Comparison of ENCODE assay signal across 1 cellular context in the genomic region with DNA sequence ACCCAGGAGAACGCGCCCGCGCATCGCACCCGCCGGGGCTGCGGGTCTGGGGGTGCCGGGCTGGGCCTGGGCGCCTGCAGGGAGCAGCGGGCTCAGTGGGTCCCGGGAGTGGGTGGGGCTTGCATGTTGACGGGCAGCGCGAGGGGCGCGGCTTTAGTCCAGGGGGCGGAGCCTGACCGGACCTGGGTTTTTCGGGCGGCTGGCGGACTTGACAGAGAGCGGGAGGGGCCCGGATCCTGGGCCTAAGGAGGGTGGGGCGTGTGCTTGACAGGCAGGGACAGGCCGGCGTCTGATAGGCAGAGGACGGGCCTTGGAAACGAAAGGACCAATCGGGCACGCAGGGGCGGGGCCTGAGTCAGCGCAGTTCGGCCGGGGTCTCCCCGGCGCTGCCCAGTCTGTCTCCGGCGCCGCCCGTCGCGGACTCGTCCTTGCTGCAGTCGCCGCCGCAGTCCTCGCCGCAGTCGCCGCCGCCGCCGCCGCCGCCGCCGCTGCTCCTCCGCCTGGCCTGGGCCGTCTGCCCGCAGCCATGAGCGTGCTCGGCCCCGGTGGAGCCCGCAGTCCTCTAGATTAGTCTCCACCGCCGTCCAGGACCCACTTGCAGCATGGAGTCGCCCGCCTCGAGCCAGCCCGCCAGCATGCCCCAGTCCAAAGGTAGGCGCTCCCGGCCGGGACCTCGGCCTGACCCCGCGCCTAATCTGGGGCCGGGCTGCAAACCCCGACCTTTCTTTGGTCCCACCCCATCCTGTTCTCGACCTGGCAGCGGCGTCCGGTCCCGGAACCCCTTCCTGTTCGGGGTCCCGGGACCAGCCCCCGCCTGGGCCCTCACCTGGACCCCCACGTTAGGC.
A peak's percentile ranks its signal among the peaks of the same experiment; 100 is the strongest.
TF ChIP-seq lines count a peak whose summit lies in the region.

A gene (plus strand): TSS at position 393 of the 845 bp plus-strand sequence. CDS start 210 bp downstream, at position 603.

TF ChIP-seq in HepG2, 621 proteins besides CTCF, POLR2A, EP300 and RAD21 (continued from another document and continues in another):
- TF ChIP-seq, protein P1, sequence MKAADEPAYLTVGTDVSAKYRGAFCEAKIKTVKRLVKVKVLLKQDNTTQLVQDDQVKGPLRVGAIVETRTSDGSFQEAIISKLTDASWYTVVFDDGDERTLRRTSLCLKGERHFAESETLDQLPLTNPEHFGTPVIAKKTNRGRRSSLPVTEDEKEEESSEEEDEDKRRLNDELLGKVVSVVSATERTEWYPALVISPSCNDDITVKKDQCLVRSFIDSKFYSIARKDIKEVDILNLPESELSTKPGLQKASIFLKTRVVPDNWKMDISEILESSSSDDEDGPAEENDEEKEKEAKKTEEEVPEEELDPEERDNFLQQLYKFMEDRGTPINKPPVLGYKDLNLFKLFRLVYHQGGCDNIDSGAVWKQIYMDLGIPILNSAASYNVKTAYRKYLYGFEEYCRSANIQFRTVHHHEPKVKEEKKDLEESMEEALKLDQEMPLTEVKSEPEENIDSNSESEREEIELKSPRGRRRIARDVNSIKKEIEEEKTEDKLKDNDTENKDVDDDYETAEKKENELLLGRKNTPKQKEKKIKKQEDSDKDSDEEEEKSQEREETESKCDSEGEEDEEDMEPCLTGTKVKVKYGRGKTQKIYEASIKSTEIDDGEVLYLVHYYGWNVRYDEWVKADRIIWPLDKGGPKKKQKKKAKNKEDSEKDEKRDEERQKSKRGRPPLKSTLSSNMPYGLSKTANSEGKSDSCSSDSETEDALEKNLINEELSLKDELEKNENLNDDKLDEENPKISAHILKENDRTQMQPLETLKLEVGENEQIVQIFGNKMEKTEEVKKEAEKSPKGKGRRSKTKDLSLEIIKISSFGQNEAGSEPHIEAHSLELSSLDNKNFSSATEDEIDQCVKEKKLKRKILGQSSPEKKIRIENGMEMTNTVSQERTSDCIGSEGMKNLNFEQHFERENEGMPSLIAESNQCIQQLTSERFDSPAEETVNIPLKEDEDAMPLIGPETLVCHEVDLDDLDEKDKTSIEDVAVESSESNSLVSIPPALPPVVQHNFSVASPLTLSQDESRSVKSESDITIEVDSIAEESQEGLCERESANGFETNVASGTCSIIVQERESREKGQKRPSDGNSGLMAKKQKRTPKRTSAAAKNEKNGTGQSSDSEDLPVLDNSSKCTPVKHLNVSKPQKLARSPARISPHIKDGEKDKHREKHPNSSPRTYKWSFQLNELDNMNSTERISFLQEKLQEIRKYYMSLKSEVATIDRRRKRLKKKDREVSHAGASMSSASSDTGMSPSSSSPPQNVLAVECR (CRISPR knock-in tag; IDR thresholded peaks at IDR 0.05; ENCODE audit: borderline replicate concordance): peak; percentile 85; the same call in 1 of the 2 replicates
- TF ChIP-seq, protein P2, sequence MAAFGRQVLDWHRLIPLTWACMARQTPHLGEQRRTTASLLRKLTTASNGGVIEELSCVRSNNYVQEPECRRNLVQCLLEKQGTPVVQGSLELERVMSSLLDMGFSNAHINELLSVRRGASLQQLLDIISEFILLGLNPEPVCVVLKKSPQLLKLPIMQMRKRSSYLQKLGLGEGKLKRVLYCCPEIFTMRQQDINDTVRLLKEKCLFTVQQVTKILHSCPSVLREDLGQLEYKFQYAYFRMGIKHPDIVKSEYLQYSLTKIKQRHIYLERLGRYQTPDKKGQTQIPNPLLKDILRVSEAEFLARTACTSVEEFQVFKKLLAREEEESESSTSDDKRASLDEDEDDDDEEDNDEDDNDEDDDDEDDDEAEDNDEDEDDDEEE (CRISPR knock-in tag; IDR thresholded peaks at IDR 0.05): no peak
- TF ChIP-seq SMC3 (IDR thresholded peaks at IDR 0.05; ENCODE audit: low read length): no peak
- TF ChIP-seq KLF15 (CRISPR knock-in tag; IDR thresholded peaks at IDR 0.05; ENCODE audit: borderline replicate concordance): no peak
- peak; percentile 99 for TF ChIP-seq SP4 (CRISPR knock-in tag; IDR thresholded peaks at IDR 0.05)
- peak; percentile 58; the same call in 1 of the 2 replicates for TF ChIP-seq KAT7 (CRISPR knock-in tag; IDR thresholded peaks at IDR 0.05; ENCODE audit: borderline replicate concordance)
- TF ChIP-seq ZC3H13 (CRISPR knock-in tag; IDR thresholded peaks at IDR 0.05): no peak
- no peak; the same call in 1 of the 2 replicates for TF ChIP-seq ZNF501 (CRISPR knock-in tag; IDR thresholded peaks at IDR 0.05)
- TF ChIP-seq, protein P3, sequence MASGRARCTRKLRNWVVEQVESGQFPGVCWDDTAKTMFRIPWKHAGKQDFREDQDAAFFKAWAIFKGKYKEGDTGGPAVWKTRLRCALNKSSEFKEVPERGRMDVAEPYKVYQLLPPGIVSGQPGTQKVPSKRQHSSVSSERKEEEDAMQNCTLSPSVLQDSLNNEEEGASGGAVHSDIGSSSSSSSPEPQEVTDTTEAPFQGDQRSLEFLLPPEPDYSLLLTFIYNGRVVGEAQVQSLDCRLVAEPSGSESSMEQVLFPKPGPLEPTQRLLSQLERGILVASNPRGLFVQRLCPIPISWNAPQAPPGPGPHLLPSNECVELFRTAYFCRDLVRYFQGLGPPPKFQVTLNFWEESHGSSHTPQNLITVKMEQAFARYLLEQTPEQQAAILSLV (CRISPR knock-in tag; IDR thresholded peaks at IDR 0.05; ENCODE audit: borderline replicate concordance): peak; percentile 50; the same call in 1 of the 2 replicates
- TF ChIP-seq, protein P4, sequence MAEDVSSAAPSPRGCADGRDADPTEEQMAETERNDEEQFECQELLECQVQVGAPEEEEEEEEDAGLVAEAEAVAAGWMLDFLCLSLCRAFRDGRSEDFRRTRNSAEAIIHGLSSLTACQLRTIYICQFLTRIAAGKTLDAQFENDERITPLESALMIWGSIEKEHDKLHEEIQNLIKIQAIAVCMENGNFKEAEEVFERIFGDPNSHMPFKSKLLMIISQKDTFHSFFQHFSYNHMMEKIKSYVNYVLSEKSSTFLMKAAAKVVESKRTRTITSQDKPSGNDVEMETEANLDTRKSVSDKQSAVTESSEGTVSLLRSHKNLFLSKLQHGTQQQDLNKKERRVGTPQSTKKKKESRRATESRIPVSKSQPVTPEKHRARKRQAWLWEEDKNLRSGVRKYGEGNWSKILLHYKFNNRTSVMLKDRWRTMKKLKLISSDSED (CRISPR knock-in tag; IDR thresholded peaks at IDR 0.05): no peak
- no peak; the same call in none of the 2 replicates for TF ChIP-seq ZNF274 (CRISPR knock-in tag; IDR thresholded peaks at IDR 0.05)
- no peak for TF ChIP-seq ZEB1 (IDR thresholded peaks at IDR 0.05; ENCODE audit: insufficient replicate concordance, low read depth)
- TF ChIP-seq ZFP36L2 (CRISPR knock-in tag; IDR thresholded peaks at IDR 0.05): no peak
- peak; percentile 68; the same call in 1 of the 2 replicates for TF ChIP-seq ZFP90 (CRISPR knock-in tag; IDR thresholded peaks at IDR 0.05; ENCODE audit: borderline replicate concordance)
- TF ChIP-seq, protein P5, sequence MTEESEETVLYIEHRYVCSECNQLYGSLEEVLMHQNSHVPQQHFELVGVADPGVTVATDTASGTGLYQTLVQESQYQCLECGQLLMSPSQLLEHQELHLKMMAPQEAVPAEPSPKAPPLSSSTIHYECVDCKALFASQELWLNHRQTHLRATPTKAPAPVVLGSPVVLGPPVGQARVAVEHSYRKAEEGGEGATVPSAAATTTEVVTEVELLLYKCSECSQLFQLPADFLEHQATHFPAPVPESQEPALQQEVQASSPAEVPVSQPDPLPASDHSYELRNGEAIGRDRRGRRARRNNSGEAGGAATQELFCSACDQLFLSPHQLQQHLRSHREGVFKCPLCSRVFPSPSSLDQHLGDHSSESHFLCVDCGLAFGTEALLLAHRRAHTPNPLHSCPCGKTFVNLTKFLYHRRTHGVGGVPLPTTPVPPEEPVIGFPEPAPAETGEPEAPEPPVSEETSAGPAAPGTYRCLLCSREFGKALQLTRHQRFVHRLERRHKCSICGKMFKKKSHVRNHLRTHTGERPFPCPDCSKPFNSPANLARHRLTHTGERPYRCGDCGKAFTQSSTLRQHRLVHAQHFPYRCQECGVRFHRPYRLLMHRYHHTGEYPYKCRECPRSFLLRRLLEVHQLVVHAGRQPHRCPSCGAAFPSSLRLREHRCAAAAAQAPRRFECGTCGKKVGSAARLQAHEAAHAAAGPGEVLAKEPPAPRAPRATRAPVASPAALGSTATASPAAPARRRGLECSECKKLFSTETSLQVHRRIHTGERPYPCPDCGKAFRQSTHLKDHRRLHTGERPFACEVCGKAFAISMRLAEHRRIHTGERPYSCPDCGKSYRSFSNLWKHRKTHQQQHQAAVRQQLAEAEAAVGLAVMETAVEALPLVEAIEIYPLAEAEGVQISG (CRISPR knock-in tag; IDR thresholded peaks at IDR 0.05): peak; percentile 62
- no peak for TF ChIP-seq ZNF101 (CRISPR knock-in tag; IDR thresholded peaks at IDR 0.05; ENCODE audit: borderline replicate concordance, low read depth)
- no peak for TF ChIP-seq SP1 (IDR thresholded peaks at IDR 0.05)
- peak; percentile 83 for TF ChIP-seq SP1 (CRISPR knock-in tag; IDR thresholded peaks at IDR 0.05)
- no peak for TF ChIP-seq TAF15 (IDR thresholded peaks at IDR 0.05; ENCODE audit: low read depth, low read length, poor library complexity, severe bottlenecking)
- TF ChIP-seq, protein P6, sequence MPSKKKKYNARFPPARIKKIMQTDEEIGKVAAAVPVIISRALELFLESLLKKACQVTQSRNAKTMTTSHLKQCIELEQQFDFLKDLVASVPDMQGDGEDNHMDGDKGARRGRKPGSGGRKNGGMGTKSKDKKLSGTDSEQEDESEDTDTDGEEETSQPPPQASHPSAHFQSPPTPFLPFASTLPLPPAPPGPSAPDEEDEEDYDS (CRISPR knock-in tag; IDR thresholded peaks at IDR 0.05): peak; percentile 84
- no peak for TF ChIP-seq ZBTB8A (CRISPR knock-in tag; IDR thresholded peaks at IDR 0.05; ENCODE audit: borderline replicate concordance, low read depth)
- TF ChIP-seq GABPA (IDR thresholded peaks at IDR 0.05; ENCODE audit: low read depth, low read length): no peak
- TF ChIP-seq GABPA (CRISPR knock-in tag; IDR thresholded peaks at IDR 0.05; ENCODE audit: low read depth): no peak
- TF ChIP-seq PCBP1 (IDR thresholded peaks at IDR 0.05; ENCODE audit: borderline replicate concordance, low read depth, low read length): no peak
- no peak for TF ChIP-seq ZNF552 (CRISPR knock-in tag; IDR thresholded peaks at IDR 0.05; ENCODE audit: borderline replicate concordance)
- no peak for TF ChIP-seq ZNF841 (CRISPR knock-in tag; IDR thresholded peaks at IDR 0.05; ENCODE audit: borderline replicate concordance)
- TF ChIP-seq, protein P7, sequence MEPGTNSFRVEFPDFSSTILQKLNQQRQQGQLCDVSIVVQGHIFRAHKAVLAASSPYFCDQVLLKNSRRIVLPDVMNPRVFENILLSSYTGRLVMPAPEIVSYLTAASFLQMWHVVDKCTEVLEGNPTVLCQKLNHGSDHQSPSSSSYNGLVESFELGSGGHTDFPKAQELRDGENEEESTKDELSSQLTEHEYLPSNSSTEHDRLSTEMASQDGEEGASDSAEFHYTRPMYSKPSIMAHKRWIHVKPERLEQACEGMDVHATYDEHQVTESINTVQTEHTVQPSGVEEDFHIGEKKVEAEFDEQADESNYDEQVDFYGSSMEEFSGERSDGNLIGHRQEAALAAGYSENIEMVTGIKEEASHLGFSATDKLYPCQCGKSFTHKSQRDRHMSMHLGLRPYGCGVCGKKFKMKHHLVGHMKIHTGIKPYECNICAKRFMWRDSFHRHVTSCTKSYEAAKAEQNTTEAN (CRISPR knock-in tag; conservative IDR thresholded peaks at IDR 0.05): no peak
- no peak for TF ChIP-seq NCOA5 (CRISPR knock-in tag; IDR thresholded peaks at IDR 0.05)
- peak; percentile 45; the same call in 1 of the 2 replicates for TF ChIP-seq MAFF (IDR thresholded peaks at IDR 0.05; ENCODE audit: low read depth, low read length)
- no peak for TF ChIP-seq ELF3 (CRISPR knock-in tag; IDR thresholded peaks at IDR 0.05)
- no peak for TF ChIP-seq SUZ12 (IDR thresholded peaks at IDR 0.05; ENCODE audit: low read depth, low read length)
- TF ChIP-seq ZNF326 (CRISPR knock-in tag; IDR thresholded peaks at IDR 0.05; ENCODE audit: borderline replicate concordance): no peak
- TF ChIP-seq SOX6 (IDR thresholded peaks at IDR 0.05): no peak
- peak; percentile 36; the same call in 1 of the 2 replicates for TF ChIP-seq SOX6 (CRISPR knock-in tag; IDR thresholded peaks at IDR 0.05)
- no peak for TF ChIP-seq ZNF335 (CRISPR knock-in tag; IDR thresholded peaks at IDR 0.05)
- no peak for TF ChIP-seq FOXP1 (IDR thresholded peaks at IDR 0.05)
- TF ChIP-seq FOXP1 (CRISPR knock-in tag; IDR thresholded peaks at IDR 0.05): no peak
- TF ChIP-seq, protein P8, sequence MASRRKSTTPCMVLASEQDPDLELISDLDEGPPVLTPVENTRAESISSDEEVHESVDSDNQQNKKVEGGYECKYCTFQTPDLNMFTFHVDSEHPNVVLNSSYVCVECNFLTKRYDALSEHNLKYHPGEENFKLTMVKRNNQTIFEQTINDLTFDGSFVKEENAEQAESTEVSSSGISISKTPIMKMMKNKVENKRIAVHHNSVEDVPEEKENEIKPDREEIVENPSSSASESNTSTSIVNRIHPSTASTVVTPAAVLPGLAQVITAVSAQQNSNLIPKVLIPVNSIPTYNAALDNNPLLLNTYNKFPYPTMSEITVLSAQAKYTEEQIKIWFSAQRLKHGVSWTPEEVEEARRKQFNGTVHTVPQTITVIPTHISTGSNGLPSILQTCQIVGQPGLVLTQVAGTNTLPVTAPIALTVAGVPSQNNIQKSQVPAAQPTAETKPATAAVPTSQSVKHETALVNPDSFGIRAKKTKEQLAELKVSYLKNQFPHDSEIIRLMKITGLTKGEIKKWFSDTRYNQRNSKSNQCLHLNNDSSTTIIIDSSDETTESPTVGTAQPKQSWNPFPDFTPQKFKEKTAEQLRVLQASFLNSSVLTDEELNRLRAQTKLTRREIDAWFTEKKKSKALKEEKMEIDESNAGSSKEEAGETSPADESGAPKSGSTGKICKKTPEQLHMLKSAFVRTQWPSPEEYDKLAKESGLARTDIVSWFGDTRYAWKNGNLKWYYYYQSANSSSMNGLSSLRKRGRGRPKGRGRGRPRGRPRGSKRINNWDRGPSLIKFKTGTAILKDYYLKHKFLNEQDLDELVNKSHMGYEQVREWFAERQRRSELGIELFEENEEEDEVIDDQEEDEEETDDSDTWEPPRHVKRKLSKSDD (CRISPR knock-in tag; IDR thresholded peaks at IDR 0.05; ENCODE audit: low read depth): no peak
- TF ChIP-seq TSC22D2 (CRISPR knock-in tag; IDR thresholded peaks at IDR 0.05; ENCODE audit: borderline replicate concordance): no peak
- TF ChIP-seq, protein P9, sequence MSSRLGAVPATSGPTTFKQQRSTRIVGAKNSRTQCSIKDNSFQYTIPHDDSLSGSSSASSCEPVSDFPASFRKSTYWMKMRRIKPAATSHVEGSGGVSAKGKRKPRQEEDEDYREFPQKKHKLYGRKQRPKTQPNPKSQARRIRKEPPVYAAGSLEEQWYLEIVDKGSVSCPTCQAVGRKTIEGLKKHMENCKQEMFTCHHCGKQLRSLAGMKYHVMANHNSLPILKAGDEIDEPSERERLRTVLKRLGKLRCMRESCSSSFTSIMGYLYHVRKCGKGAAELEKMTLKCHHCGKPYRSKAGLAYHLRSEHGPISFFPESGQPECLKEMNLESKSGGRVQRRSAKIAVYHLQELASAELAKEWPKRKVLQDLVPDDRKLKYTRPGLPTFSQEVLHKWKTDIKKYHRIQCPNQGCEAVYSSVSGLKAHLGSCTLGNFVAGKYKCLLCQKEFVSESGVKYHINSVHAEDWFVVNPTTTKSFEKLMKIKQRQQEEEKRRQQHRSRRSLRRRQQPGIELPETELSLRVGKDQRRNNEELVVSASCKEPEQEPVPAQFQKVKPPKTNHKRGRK (CRISPR knock-in tag; IDR thresholded peaks at IDR 0.05): no peak
- TF ChIP-seq SMAD1 (CRISPR knock-in tag; IDR thresholded peaks at IDR 0.05; ENCODE audit: borderline replicate concordance, low read depth): peak; percentile 54; the same call in 1 of the 2 replicates
- TF ChIP-seq SALL1 (CRISPR knock-in tag; IDR thresholded peaks at IDR 0.05): peak; percentile 62; the same call in 1 of the 2 replicates
- no peak for TF ChIP-seq CEBPG (CRISPR knock-in tag; IDR thresholded peaks at IDR 0.05)
- TF ChIP-seq ZNF224 (CRISPR knock-in tag; IDR thresholded peaks at IDR 0.05): no peak
- no peak for TF ChIP-seq BRCA1 (CRISPR knock-in tag; IDR thresholded peaks at IDR 0.05)
- TF ChIP-seq POGZ (CRISPR knock-in tag; IDR thresholded peaks at IDR 0.05): 0 out of 2 replicates have a peak, but pooled peaks have one; percentile 32
- no peak for TF ChIP-seq ZSCAN30 (CRISPR knock-in tag; IDR thresholded peaks at IDR 0.05)
